ENCODE assay signal across 8 cellular contexts in genomic region chr3:32467333-32468070, GRCh38. TPM values are rescaled to one million over a fixed set of nuclear protein-coding genes. Genes with fewer than 3 reads are reported as not detected.
A peak's percentile ranks its signal among the peaks of the same experiment; 100 is the strongest.
DNase-seq lines count a peak whose midpoint lies in the region; ATAC-seq, FAIRE-seq and TF ChIP-seq lines count a peak whose summit lies in the region.

No MANE protein-coding gene starts in this region.

- DNase-seq in AG08395 (ENCODE audit: low spot score) (peak; percentile 85), NCI-H748 (lab: John Stamatoyannopoulos, UW; ENCODE audit: unreplicated experiment) (peak; percentile 79), endothelial cell of umbilical vein (ENCODE audit: low read depth, low spot score) (peak; percentile 89), mucosa of descending colon (peak; percentile 79 to 88 (median 83))
- peak; percentile 78 for DNase-seq in activated CD8-positive, alpha-beta memory T cell treated with anti-CD3 and anti-CD28 coated beads, Interleukin-2, amount 10 ng/mL, durations not matched to agents 7 days and 5 days
- DNase-seq in stimulated activated CD8-positive, alpha-beta memory T cell treated with anti-CD3 and anti-CD28 coated beads, Interleukin-2, amount 100 ng/mL, for 1 hour (ENCODE audit: low read depth in 2 of 2) = peak; percentile 51 to 56

- H3K4me2 ChIP-seq in endothelial cell of umbilical vein (ENCODE audit: insufficient read depth, low read length) = peak overlapping the region; percentile 14

- no peak overlapping the region for H3K27ac ChIP-seq in endothelial cell of umbilical vein (ENCODE audit: insufficient read depth, low read depth, low read length)

- TF ChIP-seq POLR2A in endothelial cell of umbilical vein (IDR thresholded peaks at IDR 0.05; ENCODE audit: low read depth, low read length) = no peak

- POLR2A ChIA-PET in endothelial cell of umbilical vein (lab: Charles Lee) = no interaction called here

- H3K36me3 ChIP-seq in endothelial cell of umbilical vein (ENCODE audit: control insufficient read depth in 2 of 2, extremely low read depth in 1 of 2, insufficient read depth in 2 of 2, low read length in 2 of 2) = no peaks in the 10 kb centered on the region
- no peaks in the 10 kb centered on the region for H3K36me3 ChIP-seq in mucosa of descending colon (ENCODE audit: low read depth)

- H3K27me3 ChIP-seq in endothelial cell of umbilical vein (ENCODE audit: control insufficient read depth in 2 of 2, insufficient read depth in 2 of 2, low read length in 2 of 2) = no peaks in the 10 kb centered on the region

- peak; percentile 98 to 99 for TF ChIP-seq CTCF in endothelial cell of umbilical vein (IDR thresholded peaks at IDR 0.05; ENCODE audit: extremely low read depth in 1 of 2, insufficient read depth in 1 of 2, low read depth in 1 of 2, low read length in 2 of 2)
- peak; percentile 97 for TF ChIP-seq CTCF in mucosa of descending colon (IDR thresholded peaks at IDR 0.05)

- H3K4me1 ChIP-seq in endothelial cell of umbilical vein (ENCODE audit: control insufficient read depth, extremely low read depth, insufficient read depth, low read length) (peaks cover 37% of the 10 kb centered on the region), mucosa of descending colon (ENCODE audit: low read depth) (no peaks in the 10 kb centered on the region)

- intact Hi-C loops in endothelial cell of umbilical vein (cut with micrococcal nuclease) = loop anchor here (1.0 to 2.0 kb wide), 6 partner anchors 24 to 289 kb away; partner anchors contain the start of gene DYNC1LI1
- intact Hi-C loops in mucosa of descending colon (cut with DNase I, micrococcal nuclease) = loop anchor here in 1 of 2 donors (5.0 to 10.0 kb wide), 2 partner anchors 90 to 173 kb away; no protein-coding TSS in a partner anchor

- H3K27ac Mint-ChIP-seq in activated CD8-positive, alpha-beta memory T cell treated with anti-CD3 and anti-CD28 coated beads, Interleukin-2, amount 10 ng/mL, durations not matched to agents 7 days and 5 days = no peak overlapping the region

- H2AFZ ChIP-seq in endothelial cell of umbilical vein (ENCODE audit: low read depth, low read length) = no peak overlapping the region

- H3K9me1 ChIP-seq in endothelial cell of umbilical vein (replicated peaks; ENCODE audit: control insufficient read depth, extremely low read depth, insufficient read depth, low read length) = no peaks in the 10 kb centered on the region

- H3K27me3 Mint-ChIP-seq in activated CD8-positive, alpha-beta memory T cell treated with anti-CD3 and anti-CD28 coated beads, Interleukin-2, amount 10 ng/mL, durations not matched to agents 7 days and 5 days = no peaks in the 10 kb centered on the region

- ATAC-seq in GM18867 (IDR thresholded peaks at IDR 0.05; ENCODE audit: unreplicated experiment) (peak; percentile 74), HG03139 (IDR thresholded peaks at IDR 0.05; ENCODE audit: unreplicated experiment) (peak; percentile 74), mucosa of descending colon (peak; percentile 94)
- peak; percentile 94 for ATAC-seq in activated CD8-positive, alpha-beta memory T cell treated with anti-CD3 and anti-CD28 coated beads, Interleukin-2, amount 10 ng/mL, durations not matched to agents 7 days and 5 days

- no TSS peak for BruUV-seq in endothelial cell of umbilical vein (replicated peaks; lab: Mats Ljungman, UMichigan)

- H3K9me3 ChIP-seq in endothelial cell of umbilical vein (replicated peaks; ENCODE audit: control insufficient read depth, insufficient read depth, low read length) (no peaks in the 10 kb centered on the region), mucosa of descending colon (no peaks in the 10 kb centered on the region)

- H4K20me1 ChIP-seq in endothelial cell of umbilical vein (replicated peaks; ENCODE audit: control insufficient read depth, extremely low read depth, insufficient read depth, low read length) = no peaks in the 10 kb centered on the region

- dilution Hi-C loops in endothelial cell of umbilical vein (cut with MboI; ENCODE audit: extremely low pct_ligation_motif_present, low sequenced_read_pairs) = no loop called here

- peak overlapping the region in 1 of 3 experiments; percentile 6 for H3K4me3 ChIP-seq in endothelial cell of umbilical vein (replicated peaks in 1 of 3; ENCODE audit: insufficient read depth in 1 of 3, low read depth in 1 of 3, low read length in 3 of 3)
- H3K4me3 ChIP-seq in mucosa of descending colon = no peak overlapping the region

- no peak overlapping the region for H3K9ac ChIP-seq in endothelial cell of umbilical vein (replicated peaks; ENCODE audit: extremely low read depth, insufficient read depth, low read length)

- no peaks in the 10 kb centered on the region for H3K9me3 Mint-ChIP-seq in activated CD8-positive, alpha-beta memory T cell treated with anti-CD3 and anti-CD28 coated beads, Interleukin-2, amount 10 ng/mL, durations not matched to agents 7 days and 5 days (ENCODE audit: low read depth)

- FAIRE-seq in endothelial cell of umbilical vein (lab: Jason Lieb, UNC) = no peak

- H3K4me3 Mint-ChIP-seq in activated CD8-positive, alpha-beta memory T cell treated with anti-CD3 and anti-CD28 coated beads, Interleukin-2, amount 10 ng/mL, durations not matched to agents 7 days and 5 days = peak overlapping the region; percentile 9

- CTCF ChIA-PET in activated CD8-positive, alpha-beta memory T cell treated with anti-CD3 and anti-CD28 coated beads, Interleukin-2, amount 10 ng/mL, durations not matched to agents 7 days and 5 days (lab: Charles Lee) = interaction anchor here (0.7 to 5.8 kb wide), 42 partner anchors 8 to 735 kb away, joined by 3 to 114 read pairs (median 10); partner anchors contain the start of genes CMTM6 and CMTM7
- CTCF ChIA-PET in endothelial cell of umbilical vein (lab: Charles Lee) = interaction anchor here (0.6 to 3.6 kb wide), 66 partner anchors 8 to 1020 kb away, joined by 3 to 143 read pairs (median 4); partner anchors contain the start of genes CMTM6 and CMTM7

- peaks cover 11% of the 10 kb centered on the region for H3K36me3 Mint-ChIP-seq in activated CD8-positive, alpha-beta memory T cell treated with anti-CD3 and anti-CD28 coated beads, Interleukin-2, amount 10 ng/mL, durations not matched to agents 7 days and 5 days

- peaks cover 38% of the 10 kb centered on the region for H3K4me1 Mint-ChIP-seq in activated CD8-positive, alpha-beta memory T cell treated with anti-CD3 and anti-CD28 coated beads, Interleukin-2, amount 10 ng/mL, durations not matched to agents 7 days and 5 days

- peaks cover 2% of the 10 kb centered on the region for H3K79me2 ChIP-seq in endothelial cell of umbilical vein (ENCODE audit: control insufficient read depth, insufficient read depth, low read length)

TF ChIP-seq in endothelial cell of umbilical vein, 7 proteins besides CTCF, POLR2A, EP300 and RAD21:
- TF ChIP-seq MAX (IDR thresholded peaks at IDR 0.05; ENCODE audit: insufficient read depth, insufficient read length) (no peak), POLR2AphosphoS5 (IDR thresholded peaks at IDR 0.05; ENCODE audit: insufficient read depth, low read depth, low read length) (no peak), GATA2 (IDR thresholded peaks at IDR 0.05; ENCODE audit: insufficient read depth, insufficient read length, low read depth, low read length) (no peak), FOS (IDR thresholded peaks at IDR 0.05; ENCODE audit: borderline replicate concordance, insufficient read depth, low read length) (no peak)
TF ChIP-seq in endothelial cell of umbilical vein: peak in this region for 0.

RNA-seq across cellular contexts. Expression of gene CMTM6, which starts 35.1 kb away (rescaled TPM):
- total RNA-seq in activated CD8-positive, alpha-beta memory T cell treated with anti-CD3 and anti-CD28 coated beads, Interleukin-2, amount 10 ng/mL, durations not matched to agents 7 days and 5 days = 100 to 1,000 TPM in 1 of 2 experiments, 10 to 100 TPM in 1; 43.7 to 102 TPM
- 54.0 and 56.3 TPM in 2 replicates for total RNA-seq in endothelial cell of umbilical vein
- 25.9 and 38.0 TPM in 2 replicates for polyA plus RNA-seq in endothelial cell of umbilical vein
- 29.6 and 31.2 TPM in 2 replicates for polyA plus RNA-seq in endothelial cell of umbilical vein (2011; cell fraction: cytosol; rRNA removed)
- polyA plus RNA-seq in endothelial cell of umbilical vein (2011; cell fraction: nucleus; rRNA removed) = 14.9 and 15.9 TPM in 2 replicates
- polyA plus RNA-seq in endothelial cell of umbilical vein (2012) = 34.1 and 51.5 TPM in 2 replicates
- 43.9 and 48.2 TPM in 2 replicates for polyA minus RNA-seq in endothelial cell of umbilical vein
- 10.8 TPM for polyA minus RNA-seq in endothelial cell of umbilical vein (2011; cell fraction: cytosol; rRNA and poly(A)+ RNA removed)
- polyA minus RNA-seq in endothelial cell of umbilical vein (2011; cell fraction: nucleus; rRNA and poly(A)+ RNA removed) = 13.6 and 17.4 TPM in 2 replicates
- 10 to 100 TPM; 40.7 to 58.5 (median 48.4) TPM for total RNA-seq in mucosa of descending colon
